Comparison of ENCODE assay signal across 39 cellular contexts in genomic region chr4:55534306-55534705, GRCh38. TPM values are rescaled to one million over a fixed set of nuclear protein-coding genes. Genes with fewer than 3 reads are reported as not detected.
"Had no signal": no experiment of that assay in that cellular context is flagged by ENCODE, and none has a peak within 500 bp of the region (broad histone marks: within the 10 kb centered on the region; RNA-seq: fewer than 3 reads in every experiment).

No MANE protein-coding gene starts in this region.

- ATAC-seq: activated naive CD4-positive, alpha-beta T cell treated with anti-CD3 and anti-CD28 coated beads, Interleukin-2, amount 50 U/mL, for 72 hours; activated naive CD8-positive, alpha-beta T cell treated with anti-CD3 and anti-CD28 coated beads, Interleukin-2, amount 50 U/mL, for 24 hours; activated T-cell treated with anti-CD3 and anti-CD28 coated beads, Interleukin-2, amount 50 U/mL, for 4 hours; activated T-cell treated with anti-CD3 and anti-CD28 coated beads, Interleukin-2, amount 50 U/mL, for 72 hours; activated T-helper 17 cell treated with anti-CD3 and anti-CD28 coated beads, Interleukin-2, amount 50 U/mL, for 72 hours; body of pancreas had no signal

- H3K27me3 ChIP-seq: adrenal gland, ascending aorta, body of pancreas, brain microvascular endothelial cell, breast epithelium, cardiac muscle cell had no signal

- H3K4me3 ChIP-seq: adrenal gland, ascending aorta, body of pancreas, breast epithelium, cardiac muscle cell had no signal

- DNase-seq: activated effector memory CD4-positive, alpha-beta T cell treated with anti-CD3 and anti-CD28 coated beads, Interleukin-2, amount 50 U/mL, for 16 hours; activated effector memory CD4-positive, alpha-beta T cell treated with Interleukin-2 at 50 U/mL for 16 hours; activated gamma-delta T cell; activated gamma-delta T cell treated with Interleukin-2 at 50 U/mL for 16 hours; activated naive CD4-positive, alpha-beta T cell; activated naive CD4-positive, alpha-beta T cell treated with anti-CD3 and anti-CD28 coated beads for 36 hours; activated naive CD4-positive, alpha-beta T cell treated with anti-CD3 and anti-CD28 coated beads, Interleukin-2, amount 10 ng/mL, durations not matched to agents 7 days and 5 days; activated naive CD4-positive, alpha-beta T cell treated with anti-CD3 and anti-CD28 coated beads, Interleukin-2, amount 50 U/mL, for 16 hours; activated naive CD4-positive, alpha-beta T cell treated with Interleukin-2 at 50 U/mL for 16 hours; activated naive CD8-positive, alpha-beta T cell treated with anti-CD3 and anti-CD28 coated beads for 36 hours; activated naive CD8-positive, alpha-beta T cell treated with anti-CD3 and anti-CD28 coated beads, Interleukin-2, amount 10 ng/mL, durations not matched to agents 7 days and 5 days; activated naive CD8-positive, alpha-beta T cell treated with anti-CD3 and anti-CD28 coated beads, Interleukin-2, amount 50 U/mL, for 24 hours; activated T-cell treated with anti-CD3 and anti-CD28 coated beads, Interleukin-2, amount 50 U/mL, for 24 hours; activated T-cell treated with anti-CD3 and anti-CD28 coated beads, Interleukin-2, amount 50 U/mL, for 4 hours; activated T-cell treated with anti-CD3 and anti-CD28 coated beads, Interleukin-2, amount 50 U/mL, for 48 hours; activated T-cell treated with anti-CD3 and anti-CD28 coated beads, Interleukin-2, amount 50 U/mL, for 72 hours; adrenal gland; amniotic stem cell; amygdala; anterior cingulate cortex; aorta; body of pancreas; brain microvascular endothelial cell; caudate nucleus; central memory CD4-positive, alpha-beta T cell; cerebellar nuclear complex had no signal

- H3K9me3 ChIP-seq: adrenal gland, body of pancreas had no signal

- FAIRE-seq: astrocyte, bronchial epithelial cell had no signal

- H3K36me3 ChIP-seq: adrenal gland, ascending aorta, brain microvascular endothelial cell, breast epithelium, cardiac muscle cell had no signal

- H3K27ac ChIP-seq: adrenal gland, ascending aorta, body of pancreas, brain microvascular endothelial cell, breast epithelium, cardiac muscle cell had no signal

- H3K4me1 ChIP-seq: adrenal gland, ascending aorta, body of pancreas, breast epithelium had no signal

RNA-seq across cellular contexts. Expression of gene PDCL2, which starts 57.7 kb away (rescaled TPM):
- total RNA-seq: activated naive CD4-positive, alpha-beta T cell treated with anti-CD3 and anti-CD28 coated beads for 36 hours; activated naive CD4-positive, alpha-beta T cell treated with anti-CD3 and anti-CD28 coated beads, Interleukin-2, amount 50 U/mL, for 72 hours; activated naive CD8-positive, alpha-beta T cell treated with anti-CD3 and anti-CD28 coated beads for 36 hours; activated naive CD8-positive, alpha-beta T cell treated with anti-CD3 and anti-CD28 coated beads, Interleukin-2, amount 10 ng/mL, durations not matched to agents 7 days and 5 days; activated T-cell treated with anti-CD3 and anti-CD28 coated beads, Interleukin-2, amount 50 U/mL, for 4 hours; activated T-cell treated with anti-CD3 and anti-CD28 coated beads, Interleukin-2, amount 50 U/mL, for 72 hours; activated T-helper 1 cell treated with anti-CD3 and anti-CD28 coated beads, Interleukin-12 subunit alpha, Interleukin-12 subunit beta, Interleukin-2, Interleukin-4 antibody, amounts not matched to agents 30 ng/mL and 10 ng/mL and 1 ng/mL, durations not matched to agents 14 hours and 24 hours and 36 hours; activated T-helper 17 cell treated with anti-CD3 and anti-CD28 coated beads, Interleukin-2, amount 50 U/mL, for 72 hours; activated T-helper 2 cell treated with anti-CD3 and anti-CD28 coated beads, Interferon-gamma antibody, Interleukin-2, Interleukin-4, amounts not matched to agents 10 μg/mL and 5 μg/mL and 100 μg/mL, durations not matched to agents 14 hours and 24 hours and 36 hours; adrenal gland; aorta; ascending aorta; astrocyte; body of pancreas; breast epithelium; bronchial epithelial cell; cardiac muscle cell; cardiac septum; cerebellum; chondrocyte had no signal
- polyA plus RNA-seq: adipose tissue, adrenal gland, aorta, cardiac muscle cell had no signal
